Comparison of ENCODE assay signal across 9 cellular contexts in genomic region chr6:30955367-30956042, GRCh38. TPM values are rescaled to one million over a fixed set of nuclear protein-coding genes. Genes with fewer than 3 reads are reported as not detected.
DNase-seq lines count a peak whose midpoint lies in the region; ATAC-seq and TF ChIP-seq lines count a peak whose summit lies in the region.
"Had no signal": no experiment of that assay in that cellular context is flagged by ENCODE, and none has a peak within 500 bp of the region (broad histone marks: within the 10 kb centered on the region; RNA-seq: fewer than 3 reads in every experiment).

No MANE protein-coding gene starts in this region.

- H3K4me2 ChIP-seq in OCI-LY1 (ENCODE audit: low read length): peak overlapping the region; percentile 76

- H2AFZ ChIP-seq in OCI-LY1 (ENCODE audit: low read length): peak overlapping the region; percentile 41; the same call in 1 of the 2 replicates

- H3K9me2 ChIP-seq in OCI-LY1 (ENCODE audit: low read depth, low read length): no peaks in the 10 kb centered on the region

- no peaks in the 10 kb centered on the region for H3F3A ChIP-seq in OCI-LY1 (ENCODE audit: insufficient read depth, low read length)

- peak overlapping the region; percentile 42; the same call in 1 of the 2 replicates for H3K9ac ChIP-seq in OCI-LY1 (ENCODE audit: low read length)

- H3K79me2 ChIP-seq in OCI-LY1 (ENCODE audit: insufficient read depth, low read length): no peaks in the 10 kb centered on the region

- H3K27me3 Mint-ChIP-seq in HFFc6 (ENCODE audit: insufficient read depth): peaks cover 61% of the 10 kb centered on the region
- H3K27me3 Mint-ChIP-seq in activated T-helper 17 cell treated with anti-CD3 and anti-CD28 coated beads, Interleukin-2, amount 50 U/mL, for 72 hours: peaks cover 48% of the 10 kb centered on the region
- H3K27me3 Mint-ChIP-seq in osteocyte (ENCODE audit: unreplicated experiment): peaks cover 75% of the 10 kb centered on the region

- no peak for TF ChIP-seq POLR2A in testis (IDR thresholded peaks at IDR 0.05)

- no peak for TF ChIP-seq CTCF in HFFc6 (IDR thresholded peaks at IDR 0.05)
- TF ChIP-seq CTCF in OCI-LY1 (IDR thresholded peaks at IDR 0.05; ENCODE audit: low read length): no peak
- no peak for TF ChIP-seq CTCF in osteocyte (IDR thresholded peaks at IDR 0.05)
- no peak for TF ChIP-seq CTCF in testis (IDR thresholded peaks at IDR 0.05)

- no peaks in the 10 kb centered on the region for H4K20me1 ChIP-seq in OCI-LY1 (ENCODE audit: insufficient read depth, low read length)

- intact Hi-C loops in testis (cut with DNase I; ENCODE audit: low total_unique reads): no loop called here

- peaks cover 9% of the 10 kb centered on the region for H3K27me3 ChIP-seq in OCI-LY1 (ENCODE audit: insufficient read depth, low read length)
- H3K27me3 ChIP-seq in testis: no peaks in the 10 kb centered on the region

- H3K27ac ChIP-seq in OCI-LY1 (ENCODE audit: low read depth, low read length, poor library complexity, severe bottlenecking) (no peak overlapping the region), testis (peak overlapping the region; percentile 15 to 57)

- DNase-seq in CMK (ENCODE audit: low read depth) (peak; percentile 44), HFFc6 (no peak), germinal center (ENCODE audit: low spot score) (peak; percentile 83), osteocyte (ENCODE audit: extremely low spot score, unreplicated experiment) (no peak), testis (peak; percentile 61)

- peak; percentile 81 for ATAC-seq in activated T-helper 17 cell treated with anti-CD3 and anti-CD28 coated beads, Interleukin-2, amount 50 U/mL, for 72 hours (replicated peaks)
- no peak for ATAC-seq in GM18870 (IDR thresholded peaks at IDR 0.05; ENCODE audit: unreplicated experiment)

- peaks cover 6% of the 10 kb centered on the region for H3K4me1 Mint-ChIP-seq in HFFc6 (ENCODE audit: low read depth)
- H3K4me1 Mint-ChIP-seq in activated T-helper 17 cell treated with anti-CD3 and anti-CD28 coated beads, Interleukin-2, amount 50 U/mL, for 72 hours: peaks cover 10% of the 10 kb centered on the region
- H3K4me1 Mint-ChIP-seq in osteocyte (ENCODE audit: unreplicated experiment): peaks cover 10% of the 10 kb centered on the region

- H3K4me3 Mint-ChIP-seq in HFFc6 (peak overlapping the region; percentile 70), osteocyte (ENCODE audit: unreplicated experiment) (peak overlapping the region; percentile 54)
- H3K4me3 Mint-ChIP-seq in activated T-helper 17 cell treated with anti-CD3 and anti-CD28 coated beads, Interleukin-2, amount 50 U/mL, for 72 hours: peak overlapping the region; percentile 74

- H3K36me3 ChIP-seq in OCI-LY1 (ENCODE audit: insufficient read depth, low read length) (no peaks in the 10 kb centered on the region), testis (ENCODE audit: low read depth, missing control alignments) (no peaks in the 10 kb centered on the region)

- peaks cover 13% of the 10 kb centered on the region for H3K4me1 ChIP-seq in OCI-LY1 (ENCODE audit: insufficient read depth, low read length, severe bottlenecking)
- peaks cover 7% of the 10 kb centered on the region for H3K4me1 ChIP-seq in testis

- no peaks in the 10 kb centered on the region for H3K36me3 Mint-ChIP-seq in HFFc6 (ENCODE audit: low read depth)
- H3K36me3 Mint-ChIP-seq in activated T-helper 17 cell treated with anti-CD3 and anti-CD28 coated beads, Interleukin-2, amount 50 U/mL, for 72 hours (ENCODE audit: low read depth): no peaks in the 10 kb centered on the region
- no peaks in the 10 kb centered on the region for H3K36me3 Mint-ChIP-seq in osteocyte (ENCODE audit: unreplicated experiment)

- peak overlapping the region; percentile 12; the same call in 1 of the 2 replicates for H3K27ac Mint-ChIP-seq in HFFc6
- peak overlapping the region; percentile 49 for H3K27ac Mint-ChIP-seq in activated T-helper 17 cell treated with anti-CD3 and anti-CD28 coated beads, Interleukin-2, amount 50 U/mL, for 72 hours
- no peak overlapping the region for H3K27ac Mint-ChIP-seq in osteocyte (ENCODE audit: unreplicated experiment)

- 14 to 22% methylated on average over 21 to 46 of the region's 46 CpGs for WGBS in testis, 2 donors

- H3K4me3 ChIP-seq in OCI-LY1 (ENCODE audit: low read depth, low read length, poor library complexity, severe bottlenecking) (peak overlapping the region; percentile 54), testis (peak overlapping the region; percentile 55 to 59)

- H3K9me3 ChIP-seq in OCI-LY1 (ENCODE audit: low read length) (no peaks in the 10 kb centered on the region), testis (no peaks in the 10 kb centered on the region)

- H3K9me3 Mint-ChIP-seq in HFFc6 (no peaks in the 10 kb centered on the region), osteocyte (ENCODE audit: unreplicated experiment) (no peaks in the 10 kb centered on the region)
- peaks cover 5% of the 10 kb centered on the region for H3K9me3 Mint-ChIP-seq in activated T-helper 17 cell treated with anti-CD3 and anti-CD28 coated beads, Interleukin-2, amount 50 U/mL, for 72 hours

RNA-seq across cellular contexts. Expression of gene MUCL3, which starts 14.7 kb away (rescaled TPM):
- total RNA-seq in HFFc6 (2021; fragmentation: NEBNext Ultra II Directional; extraction: Animal tissue kit (Norgen Biotek cat#: 25700)): not detected
- not detected for total RNA-seq in activated T-helper 17 cell treated with anti-CD3 and anti-CD28 coated beads, Interleukin-2, amount 50 U/mL, for 72 hours
- total RNA-seq in osteocyte (not detected in 2 replicates), testis (under 1 TPM in 1 of 2 donors, not detected in 1; 0.19 TPM)
- polyA plus RNA-seq in testis (ENCODE audit: insufficient read depth, low read depth, low replicate concordance): 0.45 TPM
- total RNA-seq: LHCN-M2 had no signal

RNA-seq across cellular contexts. Expression of gene SFTA2, which starts 23.5 kb away (rescaled TPM):
- total RNA-seq in HFFc6 (2021; fragmentation: NEBNext Ultra II Directional; extraction: Animal tissue kit (Norgen Biotek cat#: 25700)): not detected
- total RNA-seq in activated T-helper 17 cell treated with anti-CD3 and anti-CD28 coated beads, Interleukin-2, amount 50 U/mL, for 72 hours: not detected
- total RNA-seq in osteocyte (not detected in 2 replicates), testis (not detected)
- polyA plus RNA-seq in testis (ENCODE audit: insufficient read depth, low read depth, low replicate concordance): 0.94 TPM
- total RNA-seq: LHCN-M2 had no signal

RNA-seq across cellular contexts. Expression of gene MUC21, which starts 28.0 kb away (rescaled TPM):
- not detected for total RNA-seq in HFFc6 (2021; fragmentation: NEBNext Ultra II Directional; extraction: Animal tissue kit (Norgen Biotek cat#: 25700))
- not detected for total RNA-seq in activated T-helper 17 cell treated with anti-CD3 and anti-CD28 coated beads, Interleukin-2, amount 50 U/mL, for 72 hours
- total RNA-seq in osteocyte (not detected in 2 replicates), testis (not detected)
- polyA plus RNA-seq in testis (ENCODE audit: insufficient read depth, low read depth, low replicate concordance): 0.12 TPM
- total RNA-seq: LHCN-M2 had no signal

RNA-seq across cellular contexts. Expression of gene VARS2, which starts 41.5 kb away (rescaled TPM):
- 10 to 100 TPM; 15.3 to 18.4 (median 16.9) TPM for total RNA-seq in HFFc6 (2021; fragmentation: NEBNext Ultra II Directional; extraction: Animal tissue kit (Norgen Biotek cat#: 25700))
- 10 to 100 TPM; 50.5 to 64.4 TPM for total RNA-seq in activated T-helper 17 cell treated with anti-CD3 and anti-CD28 coated beads, Interleukin-2, amount 50 U/mL, for 72 hours
- 44.0 and 46.4 TPM in 2 replicates for total RNA-seq in osteocyte
- total RNA-seq in testis: 10 to 100 TPM; 36.5 to 45.5 TPM
- 31.4 TPM for polyA plus RNA-seq in testis (ENCODE audit: insufficient read depth, low read depth, low replicate concordance)

RNA-seq across cellular contexts. Expression of gene GTF2H4, which starts 47.5 kb away (rescaled TPM):
- 10 to 100 TPM; 23.9 to 27.1 (median 26.5) TPM for total RNA-seq in HFFc6 (2021; fragmentation: NEBNext Ultra II Directional; extraction: Animal tissue kit (Norgen Biotek cat#: 25700))
- 10 to 100 TPM; 34.3 to 39.9 TPM for total RNA-seq in activated T-helper 17 cell treated with anti-CD3 and anti-CD28 coated beads, Interleukin-2, amount 50 U/mL, for 72 hours
- total RNA-seq in osteocyte: 35.5 and 39.3 TPM in 2 replicates
- 10 to 100 TPM; 23.0 to 30.6 TPM for total RNA-seq in testis
- 38.1 TPM for polyA plus RNA-seq in testis (ENCODE audit: insufficient read depth, low read depth, low replicate concordance)

Comparison
In these comparisons a context has a peak if more than half of its experiments do, and no peak if none do; other contexts are left out.
1. DNase-seq: peak in CMK (single experiment), germinal center (single experiment) and testis (single experiment); none in HFFc6 (single experiment) and osteocyte (single experiment).
2. Peak in every context shown above with its lines, with median percentiles within 50 percentile points of each other: H3K4me3 Mint-ChIP-seq.